In genomic region chr18:33375829-33376228, GRCh38 we compare ENCODE assay signal across 1 cellular context.
TF ChIP-seq lines count a peak whose summit lies in the region.

No MANE protein-coding gene starts in this region.

TF ChIP-seq in HEK293, 187 proteins besides CTCF, POLR2A, EP300 and RAD21 (continued from another document):
- no peak for TF ChIP-seq ZNF677 (tag by site-specific recombination; IDR thresholded peaks at IDR 0.05)
- no peak for TF ChIP-seq ZNF521 (tag by site-specific recombination; IDR thresholded peaks at IDR 0.05)
- TF ChIP-seq ZNF394 (tag by site-specific recombination; IDR thresholded peaks at IDR 0.05; ENCODE audit: borderline replicate concordance) = no peak
- TF ChIP-seq PRDM1 (tag by site-specific recombination; IDR thresholded peaks at IDR 0.05) = peak; percentile 43; the same call in 1 of the 2 replicates
- no peak for TF ChIP-seq ZNF529 (tag by site-specific recombination; IDR thresholded peaks at IDR 0.05; ENCODE audit: insufficient replicate concordance)
- TF ChIP-seq ZBTB11 (tag by site-specific recombination; conservative IDR thresholded peaks at IDR 0.05; ENCODE audit: low read depth) = no peak
- no peak for TF ChIP-seq ZNF510 (tag by site-specific recombination; IDR thresholded peaks at IDR 0.05; ENCODE audit: insufficient replicate concordance)
- TF ChIP-seq INSM2 (tag by site-specific recombination; IDR thresholded peaks at IDR 0.05) = no peak
- no peak for TF ChIP-seq MZF1 (tag by site-specific recombination; IDR thresholded peaks at IDR 0.05; ENCODE audit: borderline replicate concordance)
- TF ChIP-seq ZNF184 (tag by site-specific recombination; IDR thresholded peaks at IDR 0.05) = no peak
- no peak for TF ChIP-seq ZNF155 (tag by site-specific recombination; IDR thresholded peaks at IDR 0.05)
- TF ChIP-seq KLF9 (tag by site-specific recombination; IDR thresholded peaks at IDR 0.05; ENCODE audit: low read depth) = no peak
- no peak for TF ChIP-seq ZFP41 (tag by site-specific recombination; IDR thresholded peaks at IDR 0.05; ENCODE audit: borderline replicate concordance)
- no peak for TF ChIP-seq WT1 (tag by site-specific recombination; IDR thresholded peaks at IDR 0.05)
- TF ChIP-seq ZNF214 (tag by site-specific recombination; IDR thresholded peaks at IDR 0.05; ENCODE audit: borderline replicate concordance) = no peak
- TF ChIP-seq, protein P1, sequence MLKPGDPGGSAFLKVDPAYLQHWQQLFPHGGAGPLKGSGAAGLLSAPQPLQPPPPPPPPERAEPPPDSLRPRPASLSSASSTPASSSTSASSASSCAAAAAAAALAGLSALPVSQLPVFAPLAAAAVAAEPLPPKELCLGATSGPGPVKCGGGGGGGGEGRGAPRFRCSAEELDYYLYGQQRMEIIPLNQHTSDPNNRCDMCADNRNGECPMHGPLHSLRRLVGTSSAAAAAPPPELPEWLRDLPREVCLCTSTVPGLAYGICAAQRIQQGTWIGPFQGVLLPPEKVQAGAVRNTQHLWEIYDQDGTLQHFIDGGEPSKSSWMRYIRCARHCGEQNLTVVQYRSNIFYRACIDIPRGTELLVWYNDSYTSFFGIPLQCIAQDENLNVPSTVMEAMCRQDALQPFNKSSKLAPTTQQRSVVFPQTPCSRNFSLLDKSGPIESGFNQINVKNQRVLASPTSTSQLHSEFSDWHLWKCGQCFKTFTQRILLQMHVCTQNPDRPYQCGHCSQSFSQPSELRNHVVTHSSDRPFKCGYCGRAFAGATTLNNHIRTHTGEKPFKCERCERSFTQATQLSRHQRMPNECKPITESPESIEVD (tag by site-specific recombination; IDR thresholded peaks at IDR 0.05) = peak; percentile 57
- no peak for TF ChIP-seq ZNF561 (tag by site-specific recombination; IDR thresholded peaks at IDR 0.05; ENCODE audit: borderline replicate concordance)
- TF ChIP-seq ZNF560 (tag by site-specific recombination; IDR thresholded peaks at IDR 0.05; ENCODE audit: borderline replicate concordance) = no peak
- TF ChIP-seq ZNF610 (tag by site-specific recombination; IDR thresholded peaks at IDR 0.05; ENCODE audit: borderline replicate concordance) = no peak
- no peak for TF ChIP-seq ZNF768 (tag by site-specific recombination; IDR thresholded peaks at IDR 0.05)
- TF ChIP-seq OSR2 (tag by site-specific recombination; IDR thresholded peaks at IDR 0.05) = peak; percentile 18; the same call in 1 of the 2 replicates
- peak; percentile 88 for TF ChIP-seq ZNF10 (tag by site-specific recombination; IDR thresholded peaks at IDR 0.05)
- TF ChIP-seq KLF1 (tag by site-specific recombination; IDR thresholded peaks at IDR 0.05) = no peak
- TF ChIP-seq ZNF596 (tag by site-specific recombination; IDR thresholded peaks at IDR 0.05) = no peak
- TF ChIP-seq, protein P2, sequence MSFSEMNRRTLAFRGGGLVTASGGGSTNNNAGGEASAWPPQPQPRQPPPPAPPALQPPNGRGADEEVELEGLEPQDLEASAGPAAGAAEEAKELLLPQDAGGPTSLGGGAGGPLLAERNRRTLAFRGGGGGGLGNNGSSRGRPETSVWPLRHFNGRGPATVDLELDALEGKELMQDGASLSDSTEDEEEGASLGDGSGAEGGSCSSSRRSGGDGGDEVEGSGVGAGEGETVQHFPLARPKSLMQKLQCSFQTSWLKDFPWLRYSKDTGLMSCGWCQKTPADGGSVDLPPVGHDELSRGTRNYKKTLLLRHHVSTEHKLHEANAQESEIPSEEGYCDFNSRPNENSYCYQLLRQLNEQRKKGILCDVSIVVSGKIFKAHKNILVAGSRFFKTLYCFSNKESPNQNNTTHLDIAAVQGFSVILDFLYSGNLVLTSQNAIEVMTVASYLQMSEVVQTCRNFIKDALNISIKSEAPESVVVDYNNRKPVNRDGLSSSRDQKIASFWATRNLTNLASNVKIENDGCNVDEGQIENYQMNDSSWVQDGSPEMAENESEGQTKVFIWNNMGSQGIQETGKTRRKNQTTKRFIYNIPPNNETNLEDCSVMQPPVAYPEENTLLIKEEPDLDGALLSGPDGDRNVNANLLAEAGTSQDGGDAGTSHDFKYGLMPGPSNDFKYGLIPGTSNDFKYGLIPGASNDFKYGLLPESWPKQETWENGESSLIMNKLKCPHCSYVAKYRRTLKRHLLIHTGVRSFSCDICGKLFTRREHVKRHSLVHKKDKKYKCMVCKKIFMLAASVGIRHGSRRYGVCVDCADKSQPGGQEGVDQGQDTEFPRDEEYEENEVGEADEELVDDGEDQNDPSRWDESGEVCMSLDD (tag by site-specific recombination; IDR thresholded peaks at IDR 0.05) = no peak
- peak; percentile 93 for TF ChIP-seq FEZF1 (tag by site-specific recombination; IDR thresholded peaks at IDR 0.05)
- TF ChIP-seq, protein P3, sequence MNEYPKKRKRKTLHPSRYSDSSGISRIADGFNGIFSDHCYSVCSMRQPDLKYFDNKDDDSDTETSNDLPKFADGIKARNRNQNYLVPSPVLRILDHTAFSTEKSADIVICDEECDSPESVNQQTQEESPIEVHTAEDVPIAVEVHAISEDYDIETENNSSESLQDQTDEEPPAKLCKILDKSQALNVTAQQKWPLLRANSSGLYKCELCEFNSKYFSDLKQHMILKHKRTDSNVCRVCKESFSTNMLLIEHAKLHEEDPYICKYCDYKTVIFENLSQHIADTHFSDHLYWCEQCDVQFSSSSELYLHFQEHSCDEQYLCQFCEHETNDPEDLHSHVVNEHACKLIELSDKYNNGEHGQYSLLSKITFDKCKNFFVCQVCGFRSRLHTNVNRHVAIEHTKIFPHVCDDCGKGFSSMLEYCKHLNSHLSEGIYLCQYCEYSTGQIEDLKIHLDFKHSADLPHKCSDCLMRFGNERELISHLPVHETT (tag by site-specific recombination; IDR thresholded peaks at IDR 0.05) = no peak
- TF ChIP-seq BCL6B (tag by site-specific recombination; IDR thresholded peaks at IDR 0.05) = no peak
- TF ChIP-seq, protein P4, sequence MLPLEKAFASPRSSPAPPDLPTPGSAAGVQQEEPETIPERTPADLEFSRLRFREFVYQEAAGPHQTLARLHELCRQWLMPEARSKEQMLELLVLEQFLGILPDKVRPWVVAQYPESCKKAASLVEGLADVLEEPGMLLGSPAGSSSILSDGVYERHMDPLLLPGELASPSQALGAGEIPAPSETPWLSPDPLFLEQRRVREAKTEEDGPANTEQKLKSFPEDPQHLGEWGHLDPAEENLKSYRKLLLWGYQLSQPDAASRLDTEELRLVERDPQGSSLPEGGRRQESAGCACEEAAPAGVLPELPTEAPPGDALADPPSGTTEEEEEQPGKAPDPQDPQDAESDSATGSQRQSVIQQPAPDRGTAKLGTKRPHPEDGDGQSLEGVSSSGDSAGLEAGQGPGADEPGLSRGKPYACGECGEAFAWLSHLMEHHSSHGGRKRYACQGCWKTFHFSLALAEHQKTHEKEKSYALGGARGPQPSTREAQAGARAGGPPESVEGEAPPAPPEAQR (tag by site-specific recombination; IDR thresholded peaks at IDR 0.05) = no peak
- TF ChIP-seq GFI1B (tag by site-specific recombination; IDR thresholded peaks at IDR 0.05) = no peak
- TF ChIP-seq GLIS2 (tag by site-specific recombination; IDR thresholded peaks at IDR 0.05) = no peak
- no peak for TF ChIP-seq ZNF658 (tag by site-specific recombination; IDR thresholded peaks at IDR 0.05)
- TF ChIP-seq ZNF26 (tag by site-specific recombination; IDR thresholded peaks at IDR 0.05) = no peak
- TF ChIP-seq PRDM4 (tag by site-specific recombination; IDR thresholded peaks at IDR 0.05) = no peak
- TF ChIP-seq ZBTB20 (tag by site-specific recombination; IDR thresholded peaks at IDR 0.05) = no peak
- no peak for TF ChIP-seq ZBTB21 (tag by site-specific recombination; IDR thresholded peaks at IDR 0.05)
- peak; percentile 75 for TF ChIP-seq PRDM10 (tag by site-specific recombination; IDR thresholded peaks at IDR 0.05)
TF ChIP-seq in HEK293: peak in this region for 7.
